ENCODE assay signal across 11 cellular contexts in the genomic region with DNA sequence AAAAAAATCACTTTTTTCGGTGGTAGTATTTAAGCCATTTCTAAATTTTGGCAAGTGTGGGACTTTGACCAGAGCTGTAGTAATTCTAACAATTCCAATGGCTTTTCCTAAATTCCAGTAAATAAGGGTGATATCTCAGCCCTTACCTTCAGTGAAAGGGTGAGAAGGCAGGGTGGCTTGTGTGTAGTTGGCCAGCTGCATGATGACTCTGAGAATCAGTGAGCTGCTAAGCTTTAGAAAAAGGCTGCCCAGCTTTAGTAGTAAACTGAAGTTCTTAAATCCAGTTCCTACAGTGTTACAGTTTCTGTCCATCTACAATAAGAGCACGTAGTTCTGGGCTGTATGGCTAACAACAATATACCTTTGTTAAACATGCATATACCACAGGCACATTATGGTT. TPM values are rescaled to one million over a fixed set of nuclear protein-coding genes. Genes with fewer than 3 reads are reported as not detected.
DNase-seq lines count a peak whose midpoint lies in the region; ATAC-seq and TF ChIP-seq lines count a peak whose summit lies in the region.
"Had no signal": no experiment of that assay in that cellular context is flagged by ENCODE, and none has a peak within 500 bp of the region (broad histone marks: within the 10 kb centered on the region; RNA-seq: fewer than 3 reads in every experiment).

No MANE protein-coding gene starts in this region.

- H3F3A ChIP-seq in smooth muscle cell (ENCODE audit: low read depth): peaks cover 12% of the 10 kb centered on the region

- in situ Hi-C loops in G401 (cut with HindIII; ENCODE audit: low sequenced_read_pairs): no loop called here
- in situ Hi-C loops in transverse colon (cut with MboI; ENCODE audit: low pct_ligation_motif_present in 1 of 4, low pct_unique_long_range_greater_than_20kb in 1 of 4, low sequenced_read_pairs in 3 of 4): no loop called here

- H3K27me3 ChIP-seq in smooth muscle cell (ENCODE audit: low read depth) (no peaks in the 10 kb centered on the region), transverse colon (no peaks in the 10 kb centered on the region)
- H3K27me3 ChIP-seq: breast epithelium had no signal

- TF ChIP-seq POLR2A in transverse colon (IDR thresholded peaks at IDR 0.05): no peak

- H3K9me3 ChIP-seq in smooth muscle cell (replicated peaks; ENCODE audit: low read depth) (no peaks in the 10 kb centered on the region), transverse colon (no peaks in the 10 kb centered on the region)
- H3K9me3 ChIP-seq: breast epithelium had no signal

- H3K4me1 ChIP-seq in smooth muscle cell (ENCODE audit: low read depth) (peaks cover 6% of the 10 kb centered on the region), transverse colon (peaks cover 0 to 21% (median 12%) of the 10 kb centered on the region in 4 donors)
- H3K4me1 ChIP-seq: breast epithelium had no signal

- TF ChIP-seq EP300 in transverse colon (IDR thresholded peaks at IDR 0.05; ENCODE audit: low read depth): no peak

- H3K4me3 ChIP-seq in smooth muscle cell: peak overlapping the region; percentile 13
- no peak overlapping the region for H3K4me3 ChIP-seq in transverse colon
- H3K4me3 ChIP-seq: breast epithelium, skin epidermis had no signal

- H2AFZ ChIP-seq in smooth muscle cell (ENCODE audit: low read depth): no peak overlapping the region

- H3K27ac ChIP-seq in cingulate gyrus (ENCODE audit: low read depth, low read length): peak overlapping the region; percentile 24
- peak overlapping the region; percentile 94 for H3K27ac ChIP-seq in smooth muscle cell (ENCODE audit: low read depth)
- peak overlapping the region in 1 of 4 donors; percentile 3 for H3K27ac ChIP-seq in transverse colon
- H3K27ac ChIP-seq: breast epithelium had no signal

- H4K20me1 ChIP-seq in smooth muscle cell (ENCODE audit: low read depth): no peaks in the 10 kb centered on the region

- H3K79me2 ChIP-seq in smooth muscle cell (ENCODE audit: low read depth): no peaks in the 10 kb centered on the region

- ATAC-seq in GM21529 (IDR thresholded peaks at IDR 0.05; ENCODE audit: unreplicated experiment) (peak; percentile 7), HG03108 (IDR thresholded peaks at IDR 0.05; ENCODE audit: unreplicated experiment) (peak; percentile 5), GM18519 (IDR thresholded peaks at IDR 0.05; ENCODE audit: low FRiP score, unreplicated experiment) (no peak)

- peak overlapping the region; percentile 79 for H3K9ac ChIP-seq in smooth muscle cell (ENCODE audit: low read depth)

- intact Hi-C loops in transverse colon (cut with DNase I; ENCODE audit: low total_unique reads): no loop called here

- DNase-seq in smooth muscle cell (lab: John Stamatoyannopoulos, UW; ENCODE audit: unreplicated experiment) (no peak), RPMI8226 (no peak), G401 (ENCODE audit: low spot score) (no peak), transverse colon (no peak)
- DNase-seq: activated CD4-positive, alpha-beta T cell treated with anti-CD3 and anti-CD28 coated beads for 1 hour had no signal

- peak overlapping the region; percentile 76 for H3K4me2 ChIP-seq in smooth muscle cell

- 68% methylated on average over 2 of the region's 2 CpGs for WGBS in smooth muscle cell (ENCODE audit: low lambda C conversion rate)
- 82 to 100% methylated on average over 1 to 2 of the region's 2 CpGs for WGBS in transverse colon (ENCODE audit: low coverage in 1 of 2), 2 donors

- H3K36me3 ChIP-seq in smooth muscle cell (ENCODE audit: low read depth): no peaks in the 10 kb centered on the region
- no peaks in the 10 kb centered on the region for H3K36me3 ChIP-seq in transverse colon
- H3K36me3 ChIP-seq: breast epithelium had no signal

- TF ChIP-seq CTCF in smooth muscle cell (IDR thresholded peaks at IDR 0.05; ENCODE audit: borderline replicate concordance, insufficient read depth, poor library complexity, severe bottlenecking): no peak
- TF ChIP-seq CTCF in transverse colon (IDR thresholded peaks at IDR 0.05): no peak

RNA-seq across cellular contexts. Expression of a gene that starts 42.0 kb away (rescaled TPM):
- total RNA-seq in smooth muscle cell (0.54 TPM in 1 of 2 replicates, not detected in the other), transverse colon (1 to 10 TPM in 2 of 4 donors, under 1 TPM in 1, not detected in 1; 0.48 to 6.4 (median 4.9) TPM)
- polyA plus RNA-seq in smooth muscle cell: 2.2 and 2.6 TPM in 2 replicates
- not detected in 2 replicates for total RNA-seq in G401 (2014; rRNA removed; shearing (Covaris generic))
